In the genomic region with DNA sequence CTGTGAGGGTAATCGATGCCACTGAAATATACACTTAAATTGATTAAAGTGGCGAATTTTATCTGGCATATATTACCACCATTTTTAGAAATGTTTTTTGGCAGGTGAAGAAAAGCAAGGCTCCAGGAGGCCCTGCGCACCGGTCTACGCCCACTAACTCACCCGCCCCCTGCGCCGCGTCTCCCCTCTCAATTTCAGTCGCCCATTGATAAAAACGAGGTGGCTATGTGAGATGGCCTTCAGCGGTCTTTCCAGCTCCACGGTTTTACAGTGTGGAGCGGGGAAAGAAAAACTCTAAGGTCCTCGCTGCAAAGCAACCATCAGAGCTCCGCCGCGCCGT, we compare ENCODE assay signal across 1 cellular context.
TF ChIP-seq lines count a peak whose summit lies in the region.

No MANE protein-coding gene starts in this region.

TF ChIP-seq in HepG2, 621 proteins besides CTCF, POLR2A, EP300 and RAD21 (continued from another document and continues in another):
- TF ChIP-seq ZNF687 (CRISPR knock-in tag; IDR thresholded peaks at IDR 0.05) (no peak), ZSCAN9 (CRISPR knock-in tag; IDR thresholded peaks at IDR 0.05; ENCODE audit: borderline replicate concordance) (no peak), ISX (CRISPR knock-in tag; conservative IDR thresholded peaks at IDR 0.05) (0 out of 2 replicates have a peak, but pooled peaks have one; percentile 51), ZNF790 (CRISPR knock-in tag; IDR thresholded peaks at IDR 0.05; ENCODE audit: borderline replicate concordance) (no peak), SP1 (IDR thresholded peaks at IDR 0.05) (no peak), SP1 (CRISPR knock-in tag; IDR thresholded peaks at IDR 0.05) (no peak), RELA (CRISPR knock-in tag; IDR thresholded peaks at IDR 0.05) (no peak), LCORL (IDR thresholded peaks at IDR 0.05) (no peak), LCORL (CRISPR knock-in tag; IDR thresholded peaks at IDR 0.05) (no peak), ZNF883 (CRISPR knock-in tag; IDR thresholded peaks at IDR 0.05; ENCODE audit: not compliant biosample characterization) (no peak), GTF2F1 (IDR thresholded peaks at IDR 0.05; ENCODE audit: low read length) (no peak), XBP1 (CRISPR knock-in tag; IDR thresholded peaks at IDR 0.05) (no peak), ZFAT (CRISPR knock-in tag; conservative IDR thresholded peaks at IDR 0.05) (0 out of 2 replicates have a peak, but pooled peaks have one; percentile 6), HNF4A (CRISPR knock-in tag; IDR thresholded peaks at IDR 0.05) (no peak), ZNF839 (CRISPR knock-in tag; IDR thresholded peaks at IDR 0.05; ENCODE audit: borderline replicate concordance) (no peak), ZNF431 (CRISPR knock-in tag; IDR thresholded peaks at IDR 0.05; ENCODE audit: borderline replicate concordance, low read depth) (0 out of 2 replicates have a peak, but pooled peaks have one; percentile 7), KLF9 (CRISPR knock-in tag; IDR thresholded peaks at IDR 0.05; ENCODE audit: low read depth) (no peak), POGZ (CRISPR knock-in tag; IDR thresholded peaks at IDR 0.05) (no peak), PHB2 (IDR thresholded peaks at IDR 0.05; ENCODE audit: partially characterized antibody) (no peak), ZNF256 (CRISPR knock-in tag; conservative IDR thresholded peaks at IDR 0.05) (0 out of 2 replicates have a peak, but pooled peaks have one; percentile 32), ATAD3A (CRISPR knock-in tag; IDR thresholded peaks at IDR 0.05) (no peak), GATAD1 (CRISPR knock-in tag; IDR thresholded peaks at IDR 0.05) (no peak), ZNF333 (CRISPR knock-in tag; IDR thresholded peaks at IDR 0.05; ENCODE audit: borderline replicate concordance) (no peak), FOSL2 (CRISPR knock-in tag; IDR thresholded peaks at IDR 0.05) (0 out of 2 replicates have a peak, but pooled peaks have one; percentile 11), NFIB (CRISPR knock-in tag; IDR thresholded peaks at IDR 0.05; ENCODE audit: borderline replicate concordance) (no peak), ZNF589 (CRISPR knock-in tag; conservative IDR thresholded peaks at IDR 0.05) (no peak), BRCA1 (CRISPR knock-in tag; IDR thresholded peaks at IDR 0.05) (no peak), PREB (CRISPR knock-in tag; IDR thresholded peaks at IDR 0.05) (no peak), ZNF749 (CRISPR knock-in tag; IDR thresholded peaks at IDR 0.05; ENCODE audit: borderline replicate concordance) (no peak), ZNF138 (CRISPR knock-in tag; IDR thresholded peaks at IDR 0.05; ENCODE audit: low read depth) (no peak; the same call in 1 of the 2 replicates), ZNF205 (CRISPR knock-in tag; IDR thresholded peaks at IDR 0.05) (no peak), ZNF652 (CRISPR knock-in tag; IDR thresholded peaks at IDR 0.05; ENCODE audit: borderline replicate concordance, low read depth) (no peak), KDM5B (CRISPR knock-in tag; IDR thresholded peaks at IDR 0.05; ENCODE audit: borderline replicate concordance) (no peak), ZNF720 (CRISPR knock-in tag; IDR thresholded peaks at IDR 0.05) (no peak), KLF15 (CRISPR knock-in tag; IDR thresholded peaks at IDR 0.05; ENCODE audit: borderline replicate concordance) (no peak), ZSCAN21 (CRISPR knock-in tag; IDR thresholded peaks at IDR 0.05; ENCODE audit: borderline replicate concordance) (no peak), RFX3 (CRISPR knock-in tag; IDR thresholded peaks at IDR 0.05) (no peak), RXRA (CRISPR knock-in tag; IDR thresholded peaks at IDR 0.05) (no peak), MYNN (CRISPR knock-in tag; IDR thresholded peaks at IDR 0.05; ENCODE audit: low read depth) (no peak), ZFP37 (CRISPR knock-in tag; IDR thresholded peaks at IDR 0.05; ENCODE audit: borderline replicate concordance) (peak; percentile 18; the same call in 1 of the 2 replicates), ZKSCAN5 (CRISPR knock-in tag; IDR thresholded peaks at IDR 0.05) (no peak), KMT2B (CRISPR knock-in tag; IDR thresholded peaks at IDR 0.05) (peak; percentile 17; the same call in 1 of the 2 replicates), RFXAP (CRISPR knock-in tag; IDR thresholded peaks at IDR 0.05; ENCODE audit: borderline replicate concordance) (no peak), KDM5A (IDR thresholded peaks at IDR 0.05; ENCODE audit: borderline replicate concordance, low read length) (0 out of 2 replicates have a peak, but pooled peaks have one; percentile 2), SALL2 (CRISPR knock-in tag; IDR thresholded peaks at IDR 0.05) (no peak)
- TF ChIP-seq, protein P1, sequence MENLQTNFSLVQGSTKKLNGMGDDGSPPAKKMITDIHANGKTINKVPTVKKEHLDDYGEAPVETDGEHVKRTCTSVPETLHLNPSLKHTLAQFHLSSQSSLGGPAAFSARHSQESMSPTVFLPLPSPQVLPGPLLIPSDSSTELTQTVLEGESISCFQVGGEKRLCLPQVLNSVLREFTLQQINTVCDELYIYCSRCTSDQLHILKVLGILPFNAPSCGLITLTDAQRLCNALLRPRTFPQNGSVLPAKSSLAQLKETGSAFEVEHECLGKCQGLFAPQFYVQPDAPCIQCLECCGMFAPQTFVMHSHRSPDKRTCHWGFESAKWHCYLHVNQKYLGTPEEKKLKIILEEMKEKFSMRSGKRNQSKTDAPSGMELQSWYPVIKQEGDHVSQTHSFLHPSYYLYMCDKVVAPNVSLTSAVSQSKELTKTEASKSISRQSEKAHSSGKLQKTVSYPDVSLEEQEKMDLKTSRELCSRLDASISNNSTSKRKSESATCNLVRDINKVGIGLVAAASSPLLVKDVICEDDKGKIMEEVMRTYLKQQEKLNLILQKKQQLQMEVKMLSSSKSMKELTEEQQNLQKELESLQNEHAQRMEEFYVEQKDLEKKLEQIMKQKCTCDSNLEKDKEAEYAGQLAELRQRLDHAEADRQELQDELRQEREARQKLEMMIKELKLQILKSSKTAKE (CRISPR knock-in tag; IDR thresholded peaks at IDR 0.05; ENCODE audit: borderline replicate concordance), result no peak
- TF ChIP-seq, protein P2, sequence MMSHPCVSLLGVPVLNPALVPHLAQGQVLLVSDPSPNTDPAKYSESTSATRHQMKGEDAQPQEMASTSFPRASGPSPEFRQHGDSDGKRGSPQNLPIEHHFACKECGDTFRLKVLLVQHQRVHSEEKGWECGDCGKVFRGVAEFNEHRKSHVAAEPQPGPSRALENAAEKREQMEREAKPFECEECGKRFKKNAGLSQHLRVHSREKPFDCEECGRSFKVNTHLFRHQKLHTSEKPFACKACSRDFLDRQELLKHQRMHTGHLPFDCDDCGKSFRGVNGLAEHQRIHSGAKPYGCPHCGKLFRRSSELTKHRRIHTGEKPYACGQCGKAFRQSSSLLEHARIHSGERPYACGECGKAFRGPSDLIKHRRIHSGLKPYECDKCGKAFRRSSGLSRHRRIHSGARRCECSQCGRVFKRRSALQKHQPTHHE (CRISPR knock-in tag; IDR thresholded peaks at IDR 0.05; ENCODE audit: borderline replicate concordance), result no peak
- TF ChIP-seq, protein P3, sequence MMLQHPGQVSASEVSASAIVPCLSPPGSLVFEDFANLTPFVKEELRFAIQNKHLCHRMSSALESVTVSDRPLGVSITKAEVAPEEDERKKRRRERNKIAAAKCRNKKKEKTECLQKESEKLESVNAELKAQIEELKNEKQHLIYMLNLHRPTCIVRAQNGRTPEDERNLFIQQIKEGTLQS (CRISPR knock-in tag; IDR thresholded peaks at IDR 0.05), result no peak
- TF ChIP-seq, protein P4, sequence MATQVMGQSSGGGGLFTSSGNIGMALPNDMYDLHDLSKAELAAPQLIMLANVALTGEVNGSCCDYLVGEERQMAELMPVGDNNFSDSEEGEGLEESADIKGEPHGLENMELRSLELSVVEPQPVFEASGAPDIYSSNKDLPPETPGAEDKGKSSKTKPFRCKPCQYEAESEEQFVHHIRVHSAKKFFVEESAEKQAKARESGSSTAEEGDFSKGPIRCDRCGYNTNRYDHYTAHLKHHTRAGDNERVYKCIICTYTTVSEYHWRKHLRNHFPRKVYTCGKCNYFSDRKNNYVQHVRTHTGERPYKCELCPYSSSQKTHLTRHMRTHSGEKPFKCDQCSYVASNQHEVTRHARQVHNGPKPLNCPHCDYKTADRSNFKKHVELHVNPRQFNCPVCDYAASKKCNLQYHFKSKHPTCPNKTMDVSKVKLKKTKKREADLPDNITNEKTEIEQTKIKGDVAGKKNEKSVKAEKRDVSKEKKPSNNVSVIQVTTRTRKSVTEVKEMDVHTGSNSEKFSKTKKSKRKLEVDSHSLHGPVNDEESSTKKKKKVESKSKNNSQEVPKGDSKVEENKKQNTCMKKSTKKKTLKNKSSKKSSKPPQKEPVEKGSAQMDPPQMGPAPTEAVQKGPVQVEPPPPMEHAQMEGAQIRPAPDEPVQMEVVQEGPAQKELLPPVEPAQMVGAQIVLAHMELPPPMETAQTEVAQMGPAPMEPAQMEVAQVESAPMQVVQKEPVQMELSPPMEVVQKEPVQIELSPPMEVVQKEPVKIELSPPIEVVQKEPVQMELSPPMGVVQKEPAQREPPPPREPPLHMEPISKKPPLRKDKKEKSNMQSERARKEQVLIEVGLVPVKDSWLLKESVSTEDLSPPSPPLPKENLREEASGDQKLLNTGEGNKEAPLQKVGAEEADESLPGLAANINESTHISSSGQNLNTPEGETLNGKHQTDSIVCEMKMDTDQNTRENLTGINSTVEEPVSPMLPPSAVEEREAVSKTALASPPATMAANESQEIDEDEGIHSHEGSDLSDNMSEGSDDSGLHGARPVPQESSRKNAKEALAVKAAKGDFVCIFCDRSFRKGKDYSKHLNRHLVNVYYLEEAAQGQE (IDR thresholded peaks at IDR 0.05; ENCODE audit: borderline replicate concordance in 1 of 2, low read depth in 1 of 2, low read length in 2 of 2), result no peak
- TF ChIP-seq, protein P5, sequence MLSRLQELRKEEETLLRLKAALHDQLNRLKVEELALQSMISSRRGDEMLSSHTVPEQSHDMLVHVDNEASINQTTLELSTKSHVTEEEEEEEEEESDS (CRISPR knock-in tag; IDR thresholded peaks at IDR 0.05; ENCODE audit: borderline replicate concordance), result no peak
- TF ChIP-seq, protein P6, sequence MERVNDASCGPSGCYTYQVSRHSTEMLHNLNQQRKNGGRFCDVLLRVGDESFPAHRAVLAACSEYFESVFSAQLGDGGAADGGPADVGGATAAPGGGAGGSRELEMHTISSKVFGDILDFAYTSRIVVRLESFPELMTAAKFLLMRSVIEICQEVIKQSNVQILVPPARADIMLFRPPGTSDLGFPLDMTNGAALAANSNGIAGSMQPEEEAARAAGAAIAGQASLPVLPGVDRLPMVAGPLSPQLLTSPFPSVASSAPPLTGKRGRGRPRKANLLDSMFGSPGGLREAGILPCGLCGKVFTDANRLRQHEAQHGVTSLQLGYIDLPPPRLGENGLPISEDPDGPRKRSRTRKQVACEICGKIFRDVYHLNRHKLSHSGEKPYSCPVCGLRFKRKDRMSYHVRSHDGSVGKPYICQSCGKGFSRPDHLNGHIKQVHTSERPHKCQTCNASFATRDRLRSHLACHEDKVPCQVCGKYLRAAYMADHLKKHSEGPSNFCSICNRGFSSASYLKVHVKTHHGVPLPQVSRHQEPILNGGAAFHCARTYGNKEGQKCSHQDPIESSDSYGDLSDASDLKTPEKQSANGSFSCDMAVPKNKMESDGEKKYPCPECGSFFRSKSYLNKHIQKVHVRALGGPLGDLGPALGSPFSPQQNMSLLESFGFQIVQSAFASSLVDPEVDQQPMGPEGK (CRISPR knock-in tag; IDR thresholded peaks at IDR 0.05), result 0 out of 2 replicates have a peak, but pooled peaks have one; percentile 8
- TF ChIP-seq, protein P7, sequence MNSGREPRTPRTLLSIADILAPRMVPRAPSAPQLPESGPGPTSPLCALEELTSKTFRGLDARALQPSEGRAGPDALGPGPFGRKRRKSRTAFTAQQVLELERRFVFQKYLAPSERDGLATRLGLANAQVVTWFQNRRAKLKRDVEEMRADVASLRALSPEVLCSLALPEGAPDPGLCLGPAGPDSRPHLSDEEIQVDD (CRISPR knock-in tag; IDR thresholded peaks at IDR 0.05; ENCODE audit: borderline replicate concordance), result no peak
- TF ChIP-seq, protein P8, sequence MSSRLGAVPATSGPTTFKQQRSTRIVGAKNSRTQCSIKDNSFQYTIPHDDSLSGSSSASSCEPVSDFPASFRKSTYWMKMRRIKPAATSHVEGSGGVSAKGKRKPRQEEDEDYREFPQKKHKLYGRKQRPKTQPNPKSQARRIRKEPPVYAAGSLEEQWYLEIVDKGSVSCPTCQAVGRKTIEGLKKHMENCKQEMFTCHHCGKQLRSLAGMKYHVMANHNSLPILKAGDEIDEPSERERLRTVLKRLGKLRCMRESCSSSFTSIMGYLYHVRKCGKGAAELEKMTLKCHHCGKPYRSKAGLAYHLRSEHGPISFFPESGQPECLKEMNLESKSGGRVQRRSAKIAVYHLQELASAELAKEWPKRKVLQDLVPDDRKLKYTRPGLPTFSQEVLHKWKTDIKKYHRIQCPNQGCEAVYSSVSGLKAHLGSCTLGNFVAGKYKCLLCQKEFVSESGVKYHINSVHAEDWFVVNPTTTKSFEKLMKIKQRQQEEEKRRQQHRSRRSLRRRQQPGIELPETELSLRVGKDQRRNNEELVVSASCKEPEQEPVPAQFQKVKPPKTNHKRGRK (CRISPR knock-in tag; IDR thresholded peaks at IDR 0.05), result no peak
